Comparison of ENCODE assay signal across 1 cellular context in the genomic region with DNA sequence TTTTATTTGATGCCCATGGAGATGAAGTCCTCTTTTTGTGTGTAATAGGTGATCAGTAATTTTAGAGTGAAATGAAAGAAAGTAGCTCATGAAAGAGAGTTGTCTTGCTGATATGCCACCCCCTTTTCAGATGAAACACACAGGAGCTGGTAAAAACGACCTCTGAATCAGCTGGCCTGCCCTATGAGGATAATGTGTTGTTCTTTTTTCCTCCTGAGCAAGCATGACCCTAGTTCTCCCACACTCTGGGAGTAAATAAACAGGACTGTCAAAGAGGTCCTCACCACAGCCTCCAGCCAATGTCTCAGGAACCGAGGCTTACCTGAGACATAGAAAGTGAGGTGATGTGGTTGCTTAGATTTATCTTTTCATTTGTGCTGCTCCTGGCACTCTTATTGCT.
TF ChIP-seq lines count a peak whose summit lies in the region.

No MANE protein-coding gene starts in this region.

TF ChIP-seq in GM23338, 12 proteins besides CTCF, POLR2A, EP300 and RAD21 (continued from another document):
- TF ChIP-seq, protein P1, sequence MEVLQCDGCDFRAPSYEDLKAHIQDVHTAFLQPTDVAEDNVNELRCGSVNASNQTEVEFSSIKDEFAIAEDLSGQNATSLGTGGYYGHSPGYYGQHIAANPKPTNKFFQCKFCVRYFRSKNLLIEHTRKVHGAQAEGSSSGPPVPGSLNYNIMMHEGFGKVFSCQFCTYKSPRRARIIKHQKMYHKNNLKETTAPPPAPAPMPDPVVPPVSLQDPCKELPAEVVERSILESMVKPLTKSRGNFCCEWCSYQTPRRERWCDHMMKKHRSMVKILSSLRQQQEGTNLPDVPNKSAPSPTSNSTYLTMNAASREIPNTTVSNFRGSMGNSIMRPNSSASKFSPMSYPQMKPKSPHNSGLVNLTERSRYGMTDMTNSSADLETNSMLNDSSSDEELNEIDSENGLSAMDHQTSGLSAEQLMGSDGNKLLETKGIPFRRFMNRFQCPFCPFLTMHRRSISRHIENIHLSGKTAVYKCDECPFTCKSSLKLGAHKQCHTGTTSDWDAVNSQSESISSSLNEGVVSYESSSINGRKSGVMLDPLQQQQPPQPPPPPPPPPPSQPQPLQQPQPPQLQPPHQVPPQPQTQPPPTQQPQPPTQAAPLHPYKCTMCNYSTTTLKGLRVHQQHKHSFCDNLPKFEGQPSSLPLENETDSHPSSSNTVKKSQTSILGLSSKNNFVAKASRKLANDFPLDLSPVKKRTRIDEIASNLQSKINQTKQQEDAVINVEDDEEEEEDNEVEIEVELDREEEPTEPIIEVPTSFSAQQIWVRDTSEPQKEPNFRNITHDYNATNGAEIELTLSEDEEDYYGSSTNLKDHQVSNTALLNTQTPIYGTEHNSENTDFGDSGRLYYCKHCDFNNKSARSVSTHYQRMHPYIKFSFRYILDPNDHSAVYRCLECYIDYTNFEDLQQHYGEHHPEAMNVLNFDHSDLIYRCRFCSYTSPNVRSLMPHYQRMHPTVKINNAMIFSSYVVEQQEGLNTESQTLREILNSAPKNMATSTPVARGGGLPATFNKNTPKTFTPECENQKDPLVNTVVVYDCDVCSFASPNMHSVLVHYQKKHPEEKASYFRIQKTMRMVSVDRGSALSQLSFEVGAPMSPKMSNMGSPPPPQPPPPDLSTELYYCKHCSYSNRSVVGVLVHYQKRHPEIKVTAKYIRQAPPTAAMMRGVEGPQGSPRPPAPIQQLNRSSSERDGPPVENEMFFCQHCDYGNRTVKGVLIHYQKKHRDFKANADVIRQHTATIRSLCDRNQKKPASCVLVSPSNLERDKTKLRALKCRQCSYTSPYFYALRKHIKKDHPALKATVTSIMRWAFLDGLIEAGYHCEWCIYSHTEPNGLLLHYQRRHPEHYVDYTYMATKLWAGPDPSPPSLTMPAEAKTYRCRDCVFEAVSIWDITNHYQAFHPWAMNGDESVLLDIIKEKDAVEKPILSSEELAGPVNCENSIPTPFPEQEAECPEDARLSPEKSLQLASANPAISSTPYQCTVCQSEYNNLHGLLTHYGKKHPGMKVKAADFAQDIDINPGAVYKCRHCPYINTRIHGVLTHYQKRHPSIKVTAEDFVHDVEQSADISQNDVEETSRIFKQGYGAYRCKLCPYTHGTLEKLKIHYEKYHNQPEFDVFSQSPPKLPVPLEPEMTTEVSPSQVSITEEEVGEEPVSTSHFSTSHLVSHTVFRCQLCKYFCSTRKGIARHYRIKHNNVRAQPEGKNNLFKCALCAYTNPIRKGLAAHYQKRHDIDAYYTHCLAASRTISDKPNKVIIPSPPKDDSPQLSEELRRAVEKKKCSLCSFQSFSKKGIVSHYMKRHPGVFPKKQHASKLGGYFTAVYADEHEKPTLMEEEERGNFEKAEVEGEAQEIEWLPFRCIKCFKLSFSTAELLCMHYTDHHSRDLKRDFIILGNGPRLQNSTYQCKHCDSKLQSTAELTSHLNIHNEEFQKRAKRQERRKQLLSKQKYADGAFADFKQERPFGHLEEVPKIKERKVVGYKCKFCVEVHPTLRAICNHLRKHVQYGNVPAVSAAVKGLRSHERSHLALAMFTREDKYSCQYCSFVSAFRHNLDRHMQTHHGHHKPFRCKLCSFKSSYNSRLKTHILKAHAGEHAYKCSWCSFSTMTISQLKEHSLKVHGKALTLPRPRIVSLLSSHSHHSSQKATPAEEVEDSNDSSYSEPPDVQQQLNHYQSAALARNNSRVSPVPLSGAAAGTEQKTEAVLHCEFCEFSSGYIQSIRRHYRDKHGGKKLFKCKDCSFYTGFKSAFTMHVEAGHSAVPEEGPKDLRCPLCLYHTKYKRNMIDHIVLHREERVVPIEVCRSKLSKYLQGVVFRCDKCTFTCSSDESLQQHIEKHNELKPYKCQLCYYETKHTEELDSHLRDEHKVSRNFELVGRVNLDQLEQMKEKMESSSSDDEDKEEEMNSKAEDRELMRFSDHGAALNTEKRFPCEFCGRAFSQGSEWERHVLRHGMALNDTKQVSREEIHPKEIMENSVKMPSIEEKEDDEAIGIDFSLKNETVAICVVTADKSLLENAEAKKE (CRISPR knock-in tag; IDR thresholded peaks at IDR 0.05), result no peak
- TF ChIP-seq JUNB (IDR thresholded peaks at IDR 0.05; ENCODE audit: unreplicated experiment), result no peak
- TF ChIP-seq, protein P2, sequence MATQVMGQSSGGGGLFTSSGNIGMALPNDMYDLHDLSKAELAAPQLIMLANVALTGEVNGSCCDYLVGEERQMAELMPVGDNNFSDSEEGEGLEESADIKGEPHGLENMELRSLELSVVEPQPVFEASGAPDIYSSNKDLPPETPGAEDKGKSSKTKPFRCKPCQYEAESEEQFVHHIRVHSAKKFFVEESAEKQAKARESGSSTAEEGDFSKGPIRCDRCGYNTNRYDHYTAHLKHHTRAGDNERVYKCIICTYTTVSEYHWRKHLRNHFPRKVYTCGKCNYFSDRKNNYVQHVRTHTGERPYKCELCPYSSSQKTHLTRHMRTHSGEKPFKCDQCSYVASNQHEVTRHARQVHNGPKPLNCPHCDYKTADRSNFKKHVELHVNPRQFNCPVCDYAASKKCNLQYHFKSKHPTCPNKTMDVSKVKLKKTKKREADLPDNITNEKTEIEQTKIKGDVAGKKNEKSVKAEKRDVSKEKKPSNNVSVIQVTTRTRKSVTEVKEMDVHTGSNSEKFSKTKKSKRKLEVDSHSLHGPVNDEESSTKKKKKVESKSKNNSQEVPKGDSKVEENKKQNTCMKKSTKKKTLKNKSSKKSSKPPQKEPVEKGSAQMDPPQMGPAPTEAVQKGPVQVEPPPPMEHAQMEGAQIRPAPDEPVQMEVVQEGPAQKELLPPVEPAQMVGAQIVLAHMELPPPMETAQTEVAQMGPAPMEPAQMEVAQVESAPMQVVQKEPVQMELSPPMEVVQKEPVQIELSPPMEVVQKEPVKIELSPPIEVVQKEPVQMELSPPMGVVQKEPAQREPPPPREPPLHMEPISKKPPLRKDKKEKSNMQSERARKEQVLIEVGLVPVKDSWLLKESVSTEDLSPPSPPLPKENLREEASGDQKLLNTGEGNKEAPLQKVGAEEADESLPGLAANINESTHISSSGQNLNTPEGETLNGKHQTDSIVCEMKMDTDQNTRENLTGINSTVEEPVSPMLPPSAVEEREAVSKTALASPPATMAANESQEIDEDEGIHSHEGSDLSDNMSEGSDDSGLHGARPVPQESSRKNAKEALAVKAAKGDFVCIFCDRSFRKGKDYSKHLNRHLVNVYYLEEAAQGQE (IDR thresholded peaks at IDR 0.05; ENCODE audit: unreplicated experiment), result no peak
- TF ChIP-seq POLR2AphosphoS5 (IDR thresholded peaks at IDR 0.05; ENCODE audit: low read depth), result no peak
